In genomic region chr1:47703981-47704596, GRCh38 we compare ENCODE assay signal across 11 cellular contexts.
DNase-seq lines count a peak whose midpoint lies in the region; ATAC-seq and TF ChIP-seq lines count a peak whose summit lies in the region.
"Had no signal": no experiment of that assay in that cellular context is flagged by ENCODE, and none has a peak within 500 bp of the region (broad histone marks: within the 10 kb centered on the region; RNA-seq: fewer than 3 reads in every experiment).

No MANE protein-coding gene starts in this region.

- H3K4me3 Mint-ChIP-seq in chondrocyte (ENCODE audit: unreplicated experiment): no peak overlapping the region
- no peak overlapping the region for H3K4me3 Mint-ChIP-seq in naive thymus-derived CD4-positive, alpha-beta T cell
- H3K4me3 Mint-ChIP-seq: CD4-positive, CD25-positive, alpha-beta regulatory T cell had no signal

- peaks cover 25% of the 10 kb centered on the region for H3K4me1 Mint-ChIP-seq in chondrocyte (ENCODE audit: low read depth)
- H3K4me1 Mint-ChIP-seq in naive thymus-derived CD4-positive, alpha-beta T cell: peaks cover 0 to 5% (median 4%) of the 10 kb centered on the region in 7 donors

- no peaks in the 10 kb centered on the region for H3K36me3 ChIP-seq in naive thymus-derived CD4-positive, alpha-beta T cell (ENCODE audit: control insufficient read depth in 2 of 3, insufficient read depth in 3 of 3, low read length in 3 of 3)

- CTCF ChIA-PET in naive thymus-derived CD4-positive, alpha-beta T cell (lab: Charles Lee): interaction anchor here (1.6 kb wide), 1 partner anchor 267 kb away, joined by 4 read pairs; the partner anchor contains the start of gene FOXD2

- no peaks in the 10 kb centered on the region for H3K9me3 ChIP-seq in naive thymus-derived CD4-positive, alpha-beta T cell (ENCODE audit: control insufficient read depth in 2 of 3, low read length in 3 of 3)

- no peaks in the 10 kb centered on the region for H3K27me3 ChIP-seq in naive thymus-derived CD4-positive, alpha-beta T cell (ENCODE audit: control insufficient read depth in 2 of 2, insufficient read depth in 2 of 2, low read length in 2 of 2)

- intact Hi-C loops in posterior vena cava (cut with DNase I): loop anchor here in 1 of 2 donors (5.0 kb wide), 1 partner anchor 117 kb away; no protein-coding TSS in a partner anchor
- intact Hi-C loops in naive thymus-derived CD4-positive, alpha-beta T cell (cut with micrococcal nuclease): no loop called here

- POLR2A ChIA-PET in naive thymus-derived CD4-positive, alpha-beta T cell (lab: Charles Lee): no interaction called here

- no peak for TF ChIP-seq POLR2A in NB4 (IDR thresholded peaks at IDR 0.05; ENCODE audit: extremely low read depth, insufficient read length)

- H3K27ac Mint-ChIP-seq in chondrocyte (ENCODE audit: unreplicated experiment): peak overlapping the region; percentile 82
- H3K27ac Mint-ChIP-seq in naive thymus-derived CD4-positive, alpha-beta T cell: no peak overlapping the region
- H3K27ac Mint-ChIP-seq: CD4-positive, CD25-positive, alpha-beta regulatory T cell had no signal

- no peak overlapping the region for H3K27ac ChIP-seq in naive thymus-derived CD4-positive, alpha-beta T cell (ENCODE audit: low read depth, low read length)

- no peaks in the 10 kb centered on the region for H3K9me3 Mint-ChIP-seq in chondrocyte (ENCODE audit: low read depth)
- H3K9me3 Mint-ChIP-seq in naive thymus-derived CD4-positive, alpha-beta T cell: no peaks in the 10 kb centered on the region
- H3K9me3 Mint-ChIP-seq: CD4-positive, CD25-positive, alpha-beta regulatory T cell had no signal

- H3K4me1 ChIP-seq in naive thymus-derived CD4-positive, alpha-beta T cell (ENCODE audit: control insufficient read depth in 2 of 2, insufficient read depth in 2 of 2, low read length in 2 of 2): no peaks in the 10 kb centered on the region

- peaks cover 15% of the 10 kb centered on the region for H3K27me3 Mint-ChIP-seq in chondrocyte (ENCODE audit: low read depth)
- H3K27me3 Mint-ChIP-seq in naive thymus-derived CD4-positive, alpha-beta T cell: peaks cover 10 to 44% (median 33%) of the 10 kb centered on the region in 5 donors

- no peak for ATAC-seq in GM21423 (IDR thresholded peaks at IDR 0.05; ENCODE audit: unreplicated experiment)
- ATAC-seq in naive thymus-derived CD4-positive, alpha-beta T cell: no peak

- DNase-seq in NCI-H82 (lab: John Stamatoyannopoulos, UW): peak; percentile 16
- no peak for DNase-seq in NCI-H82 treated with DMSO at 0.1 percent for 48 hours (lab: John Stamatoyannopoulos, UW; ENCODE audit: unreplicated experiment)
- peak; percentile 21 for DNase-seq in NB4 (ENCODE audit: low read depth)
- DNase-seq in chondrocyte (ENCODE audit: low spot score): no peak
- peak; percentile 57 for DNase-seq in posterior vena cava (ENCODE audit: low spot score)
- DNase-seq in NCI-H2029 treated with DMSO at 0.1 percent for 48 hours (lab: John Stamatoyannopoulos, UW): no peak
- DNase-seq in naive thymus-derived CD4-positive, alpha-beta T cell: no peak
- DNase-seq: CD4-positive, CD25-positive, alpha-beta regulatory T cell; effector CD8-positive, alpha-beta T cell; T-helper 1 cell had no signal

- TF ChIP-seq CTCF in NB4 (IDR thresholded peaks at IDR 0.05; ENCODE audit: low read depth, low read length): peak; percentile 19
- peak; percentile 79 for TF ChIP-seq CTCF in chondrocyte (IDR thresholded peaks at IDR 0.05)

- H3K4me3 ChIP-seq in NB4 (ENCODE audit: low read depth, low read length): no peak overlapping the region
- H3K4me3 ChIP-seq in naive thymus-derived CD4-positive, alpha-beta T cell (ENCODE audit: low read length): no peak overlapping the region

- no peaks in the 10 kb centered on the region for H3K36me3 Mint-ChIP-seq in chondrocyte (ENCODE audit: low read depth)
- no peaks in the 10 kb centered on the region for H3K36me3 Mint-ChIP-seq in naive thymus-derived CD4-positive, alpha-beta T cell
- H3K36me3 Mint-ChIP-seq: CD4-positive, CD25-positive, alpha-beta regulatory T cell had no signal

Comparison
In these comparisons a context has a peak if more than half of its experiments do, and no peak if none do; other contexts are left out.
1. DNase-seq: peak in NCI-H82 (single experiment), NB4 (single experiment) and posterior vena cava (single experiment); none in NCI-H82 treated with DMSO at 0.1 percent for 48 hours (single experiment), chondrocyte (single experiment), NCI-H2029 treated with DMSO at 0.1 percent for 48 hours (single experiment) and naive thymus-derived CD4-positive, alpha-beta T cell (0 of 9).